In genomic region chr13:21031594-21031993, GRCh38 we compare ENCODE assay signal across 2 cellular contexts.
TF ChIP-seq lines count a peak whose summit lies in the region.

No MANE protein-coding gene starts in this region.

TF ChIP-seq in SK-N-SH, 30 proteins besides CTCF, POLR2A, EP300 and RAD21 (continued from another document):
- TF ChIP-seq PBX3 (IDR thresholded peaks at IDR 0.05) (no peak), SMC3 (IDR thresholded peaks at IDR 0.05; ENCODE audit: low read depth, low read length) (no peak), ZBTB33 (IDR thresholded peaks at IDR 0.05; ENCODE audit: borderline replicate concordance, low read depth) (no peak), REST (IDR thresholded peaks at IDR 0.05; ENCODE audit: low read depth, low read length) (no peak), USF2 (IDR thresholded peaks at IDR 0.05; ENCODE audit: borderline replicate concordance, low read depth, low read length) (no peak), GABPA (IDR thresholded peaks at IDR 0.05; ENCODE audit: low read depth) (no peak), TCF12 (IDR thresholded peaks at IDR 0.05) (no peak), IRF3 (IDR thresholded peaks at IDR 0.05; ENCODE audit: low read depth, low read length) (no peak), RCOR1 (IDR thresholded peaks at IDR 0.05; ENCODE audit: low read length) (no peak), TEAD4 (IDR thresholded peaks at IDR 0.05; ENCODE audit: borderline replicate concordance, insufficient read depth) (no peak), FOXJ3 (CRISPR knock-in tag; IDR thresholded peaks at IDR 0.05) (no peak), EZH2phosphoT487 (IDR thresholded peaks at IDR 0.05; ENCODE audit: borderline replicate concordance, low read depth) (no peak)

TF ChIP-seq in SK-N-SH treated with all-trans-retinoic acid at 6 μM for 48 hours, 23 proteins besides CTCF, POLR2A, EP300 and RAD21 (continued from another document):
- no peak for TF ChIP-seq CSRNP3 (CRISPR knock-in tag; IDR thresholded peaks at IDR 0.05)
- TF ChIP-seq BACH2 (CRISPR knock-in tag; IDR thresholded peaks at IDR 0.05; ENCODE audit: borderline replicate concordance): no peak
- TF ChIP-seq ZNF70 (CRISPR knock-in tag; IDR thresholded peaks at IDR 0.05): no peak
- TF ChIP-seq ESRRG (CRISPR knock-in tag; IDR thresholded peaks at IDR 0.05): no peak
TF ChIP-seq in SK-N-SH treated with all-trans-retinoic acid at 6 μM for 48 hours: peak in this region for 0.
